ENCODE assay signal across 1 cellular context in genomic region chr10:17819836-17820235, GRCh38.
TF ChIP-seq lines count a peak whose summit lies in the region.

No MANE protein-coding gene starts in this region.

TF ChIP-seq in HEK293, 187 proteins besides CTCF, POLR2A, EP300 and RAD21:
- TF ChIP-seq GLI2 (tag by site-specific recombination; IDR thresholded peaks at IDR 0.05; ENCODE audit: borderline replicate concordance, low read depth) (no peak), ZNF10 (tag by site-specific recombination; IDR thresholded peaks at IDR 0.05) (peak; percentile 46; the same call in 1 of the 2 replicates), REST (tag by site-specific recombination; IDR thresholded peaks at IDR 0.05) (no peak), ZFP69B (tag by site-specific recombination; IDR thresholded peaks at IDR 0.05) (no peak), ZBTB49 (tag by site-specific recombination; IDR thresholded peaks at IDR 0.05; ENCODE audit: low read depth) (no peak)
- TF ChIP-seq, protein P1, sequence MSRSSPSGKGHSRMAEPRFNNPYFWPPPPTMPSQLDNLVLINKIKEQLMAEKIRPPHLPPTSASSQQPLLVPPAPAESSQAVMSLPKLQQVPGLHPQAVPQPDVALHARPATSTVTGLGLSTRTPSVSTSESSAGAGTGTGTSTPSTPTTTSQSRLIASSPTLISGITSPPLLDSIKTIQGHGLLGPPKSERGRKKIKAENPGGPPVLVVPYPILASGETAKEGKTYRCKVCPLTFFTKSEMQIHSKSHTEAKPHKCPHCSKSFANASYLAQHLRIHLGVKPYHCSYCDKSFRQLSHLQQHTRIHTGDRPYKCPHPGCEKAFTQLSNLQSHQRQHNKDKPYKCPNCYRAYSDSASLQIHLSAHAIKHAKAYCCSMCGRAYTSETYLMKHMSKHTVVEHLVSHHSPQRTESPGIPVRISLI (tag by site-specific recombination; IDR thresholded peaks at IDR 0.05): no peak
- TF ChIP-seq, protein P2, sequence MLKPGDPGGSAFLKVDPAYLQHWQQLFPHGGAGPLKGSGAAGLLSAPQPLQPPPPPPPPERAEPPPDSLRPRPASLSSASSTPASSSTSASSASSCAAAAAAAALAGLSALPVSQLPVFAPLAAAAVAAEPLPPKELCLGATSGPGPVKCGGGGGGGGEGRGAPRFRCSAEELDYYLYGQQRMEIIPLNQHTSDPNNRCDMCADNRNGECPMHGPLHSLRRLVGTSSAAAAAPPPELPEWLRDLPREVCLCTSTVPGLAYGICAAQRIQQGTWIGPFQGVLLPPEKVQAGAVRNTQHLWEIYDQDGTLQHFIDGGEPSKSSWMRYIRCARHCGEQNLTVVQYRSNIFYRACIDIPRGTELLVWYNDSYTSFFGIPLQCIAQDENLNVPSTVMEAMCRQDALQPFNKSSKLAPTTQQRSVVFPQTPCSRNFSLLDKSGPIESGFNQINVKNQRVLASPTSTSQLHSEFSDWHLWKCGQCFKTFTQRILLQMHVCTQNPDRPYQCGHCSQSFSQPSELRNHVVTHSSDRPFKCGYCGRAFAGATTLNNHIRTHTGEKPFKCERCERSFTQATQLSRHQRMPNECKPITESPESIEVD (tag by site-specific recombination; IDR thresholded peaks at IDR 0.05): no peak
